In the genomic region with DNA sequence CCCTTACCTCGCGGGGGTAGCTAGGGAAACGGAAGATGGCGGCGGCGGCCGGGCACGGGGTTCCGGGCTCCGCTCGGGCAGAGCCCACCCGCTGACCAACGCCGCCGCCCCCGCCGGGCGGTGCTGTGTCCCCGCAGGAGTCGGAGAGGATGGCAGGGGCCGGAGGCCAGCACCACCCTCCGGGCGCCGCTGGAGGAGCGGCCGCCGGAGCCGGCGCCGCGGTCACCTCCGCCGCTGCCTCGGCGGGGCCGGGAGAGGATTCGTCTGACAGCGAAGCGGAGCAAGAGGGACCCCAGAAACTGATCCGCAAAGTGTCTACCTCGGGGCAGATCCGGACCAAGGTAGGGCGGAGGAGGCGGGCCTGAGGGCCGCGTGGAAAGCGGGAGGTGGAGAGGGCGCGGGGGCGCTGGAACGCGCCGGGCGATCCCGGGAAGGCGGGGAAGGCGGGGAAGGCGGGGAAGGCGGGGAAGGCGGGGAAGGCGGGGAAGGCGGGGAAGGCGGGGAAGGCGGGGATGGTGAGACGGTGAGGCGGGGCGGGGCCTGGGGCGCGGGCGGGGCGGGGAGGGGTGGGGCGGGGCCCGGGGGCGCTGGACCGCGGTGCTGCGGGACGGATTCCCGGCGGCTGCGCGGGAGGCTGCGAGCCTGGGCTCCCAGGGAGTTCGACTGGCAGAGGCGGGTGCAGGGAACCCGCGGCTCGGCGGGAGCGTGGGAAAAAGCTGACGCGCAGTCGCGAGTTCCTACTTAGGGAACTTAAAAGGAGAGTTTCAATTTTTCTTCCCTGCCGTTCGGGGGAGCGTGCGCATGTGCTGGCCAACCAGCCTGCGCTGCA, we compare ENCODE assay signal across 1 cellular context.
A peak's percentile ranks its signal among the peaks of the same experiment; 100 is the strongest.
TF ChIP-seq lines count a peak whose summit lies in the region.

A gene with protein sequence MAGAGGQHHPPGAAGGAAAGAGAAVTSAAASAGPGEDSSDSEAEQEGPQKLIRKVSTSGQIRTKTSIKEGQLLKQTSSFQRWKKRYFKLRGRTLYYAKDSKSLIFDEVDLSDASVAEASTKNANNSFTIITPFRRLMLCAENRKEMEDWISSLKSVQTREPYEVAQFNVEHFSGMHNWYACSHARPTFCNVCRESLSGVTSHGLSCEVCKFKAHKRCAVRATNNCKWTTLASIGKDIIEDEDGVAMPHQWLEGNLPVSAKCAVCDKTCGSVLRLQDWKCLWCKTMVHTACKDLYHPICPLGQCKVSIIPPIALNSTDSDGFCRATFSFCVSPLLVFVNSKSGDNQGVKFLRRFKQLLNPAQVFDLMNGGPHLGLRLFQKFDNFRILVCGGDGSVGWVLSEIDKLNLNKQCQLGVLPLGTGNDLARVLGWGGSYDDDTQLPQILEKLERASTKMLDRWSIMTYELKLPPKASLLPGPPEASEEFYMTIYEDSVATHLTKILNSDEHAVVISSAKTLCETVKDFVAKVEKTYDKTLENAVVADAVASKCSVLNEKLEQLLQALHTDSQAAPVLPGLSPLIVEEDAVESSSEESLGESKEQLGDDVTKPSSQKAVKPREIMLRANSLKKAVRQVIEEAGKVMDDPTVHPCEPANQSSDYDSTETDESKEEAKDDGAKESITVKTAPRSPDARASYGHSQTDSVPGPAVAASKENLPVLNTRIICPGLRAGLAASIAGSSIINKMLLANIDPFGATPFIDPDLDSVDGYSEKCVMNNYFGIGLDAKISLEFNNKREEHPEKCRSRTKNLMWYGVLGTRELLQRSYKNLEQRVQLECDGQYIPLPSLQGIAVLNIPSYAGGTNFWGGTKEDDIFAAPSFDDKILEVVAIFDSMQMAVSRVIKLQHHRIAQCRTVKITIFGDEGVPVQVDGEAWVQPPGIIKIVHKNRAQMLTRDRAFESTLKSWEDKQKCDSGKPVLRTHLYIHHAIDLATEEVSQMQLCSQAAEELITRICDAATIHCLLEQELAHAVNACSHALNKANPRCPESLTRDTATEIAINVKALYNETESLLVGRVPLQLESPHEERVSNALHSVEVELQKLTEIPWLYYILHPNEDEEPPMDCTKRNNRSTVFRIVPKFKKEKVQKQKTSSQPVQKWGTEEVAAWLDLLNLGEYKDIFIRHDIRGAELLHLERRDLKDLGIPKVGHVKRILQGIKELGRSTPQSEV (plus strand): TSS at position 24 of the 829 bp plus-strand sequence. CDS start 126 bp downstream, at position 150.

TF ChIP-seq in HEK293, 187 proteins besides CTCF, POLR2A, EP300 and RAD21 (continued from another document):
- TF ChIP-seq, protein P1, sequence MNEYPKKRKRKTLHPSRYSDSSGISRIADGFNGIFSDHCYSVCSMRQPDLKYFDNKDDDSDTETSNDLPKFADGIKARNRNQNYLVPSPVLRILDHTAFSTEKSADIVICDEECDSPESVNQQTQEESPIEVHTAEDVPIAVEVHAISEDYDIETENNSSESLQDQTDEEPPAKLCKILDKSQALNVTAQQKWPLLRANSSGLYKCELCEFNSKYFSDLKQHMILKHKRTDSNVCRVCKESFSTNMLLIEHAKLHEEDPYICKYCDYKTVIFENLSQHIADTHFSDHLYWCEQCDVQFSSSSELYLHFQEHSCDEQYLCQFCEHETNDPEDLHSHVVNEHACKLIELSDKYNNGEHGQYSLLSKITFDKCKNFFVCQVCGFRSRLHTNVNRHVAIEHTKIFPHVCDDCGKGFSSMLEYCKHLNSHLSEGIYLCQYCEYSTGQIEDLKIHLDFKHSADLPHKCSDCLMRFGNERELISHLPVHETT (tag by site-specific recombination; IDR thresholded peaks at IDR 0.05), result no peak
- TF ChIP-seq, protein P2, sequence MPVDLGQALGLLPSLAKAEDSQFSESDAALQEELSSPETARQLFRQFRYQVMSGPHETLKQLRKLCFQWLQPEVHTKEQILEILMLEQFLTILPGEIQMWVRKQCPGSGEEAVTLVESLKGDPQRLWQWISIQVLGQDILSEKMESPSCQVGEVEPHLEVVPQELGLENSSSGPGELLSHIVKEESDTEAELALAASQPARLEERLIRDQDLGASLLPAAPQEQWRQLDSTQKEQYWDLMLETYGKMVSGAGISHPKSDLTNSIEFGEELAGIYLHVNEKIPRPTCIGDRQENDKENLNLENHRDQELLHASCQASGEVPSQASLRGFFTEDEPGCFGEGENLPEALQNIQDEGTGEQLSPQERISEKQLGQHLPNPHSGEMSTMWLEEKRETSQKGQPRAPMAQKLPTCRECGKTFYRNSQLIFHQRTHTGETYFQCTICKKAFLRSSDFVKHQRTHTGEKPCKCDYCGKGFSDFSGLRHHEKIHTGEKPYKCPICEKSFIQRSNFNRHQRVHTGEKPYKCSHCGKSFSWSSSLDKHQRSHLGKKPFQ (tag by site-specific recombination; IDR thresholded peaks at IDR 0.05), result no peak
- no peak for TF ChIP-seq KLF7 (tag by site-specific recombination; IDR thresholded peaks at IDR 0.05; ENCODE audit: borderline replicate concordance)
- TF ChIP-seq ZNF514 (tag by site-specific recombination; IDR thresholded peaks at IDR 0.05), result no peak
- no peak for TF ChIP-seq TCF7L2 (IDR thresholded peaks at IDR 0.05; ENCODE audit: borderline replicate concordance, low read depth, low read length)
- TF ChIP-seq ZNF596 (tag by site-specific recombination; IDR thresholded peaks at IDR 0.05), result peak; percentile 41; the same call in 1 of the 2 replicates
- TF ChIP-seq ZBTB20 (tag by site-specific recombination; IDR thresholded peaks at IDR 0.05), result peak; percentile 53
- TF ChIP-seq ZNF510 (tag by site-specific recombination; IDR thresholded peaks at IDR 0.05; ENCODE audit: insufficient replicate concordance), result no peak
- no peak for TF ChIP-seq ZNF701 (tag by site-specific recombination; IDR thresholded peaks at IDR 0.05)
- TF ChIP-seq ZNF561 (tag by site-specific recombination; IDR thresholded peaks at IDR 0.05; ENCODE audit: borderline replicate concordance), result peak; percentile 51
- TF ChIP-seq, protein P3, sequence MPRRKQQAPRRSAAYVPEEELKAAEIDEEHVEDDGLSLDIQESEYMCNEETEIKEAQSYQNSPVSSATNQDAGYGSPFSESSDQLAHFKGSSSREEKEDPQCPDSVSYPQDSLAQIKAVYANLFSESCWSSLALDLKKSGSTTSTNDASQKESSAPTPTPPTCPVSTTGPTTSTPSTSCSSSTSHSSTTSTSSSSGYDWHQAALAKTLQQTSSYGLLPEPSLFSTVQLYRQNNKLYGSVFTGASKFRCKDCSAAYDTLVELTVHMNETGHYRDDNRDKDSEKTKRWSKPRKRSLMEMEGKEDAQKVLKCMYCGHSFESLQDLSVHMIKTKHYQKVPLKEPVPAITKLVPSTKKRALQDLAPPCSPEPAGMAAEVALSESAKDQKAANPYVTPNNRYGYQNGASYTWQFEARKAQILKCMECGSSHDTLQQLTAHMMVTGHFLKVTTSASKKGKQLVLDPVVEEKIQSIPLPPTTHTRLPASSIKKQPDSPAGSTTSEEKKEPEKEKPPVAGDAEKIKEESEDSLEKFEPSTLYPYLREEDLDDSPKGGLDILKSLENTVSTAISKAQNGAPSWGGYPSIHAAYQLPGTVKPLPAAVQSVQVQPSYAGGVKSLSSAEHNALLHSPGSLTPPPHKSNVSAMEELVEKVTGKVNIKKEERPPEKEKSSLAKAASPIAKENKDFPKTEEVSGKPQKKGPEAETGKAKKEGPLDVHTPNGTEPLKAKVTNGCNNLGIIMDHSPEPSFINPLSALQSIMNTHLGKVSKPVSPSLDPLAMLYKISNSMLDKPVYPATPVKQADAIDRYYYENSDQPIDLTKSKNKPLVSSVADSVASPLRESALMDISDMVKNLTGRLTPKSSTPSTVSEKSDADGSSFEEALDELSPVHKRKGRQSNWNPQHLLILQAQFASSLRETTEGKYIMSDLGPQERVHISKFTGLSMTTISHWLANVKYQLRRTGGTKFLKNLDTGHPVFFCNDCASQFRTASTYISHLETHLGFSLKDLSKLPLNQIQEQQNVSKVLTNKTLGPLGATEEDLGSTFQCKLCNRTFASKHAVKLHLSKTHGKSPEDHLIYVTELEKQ (tag by site-specific recombination; IDR thresholded peaks at IDR 0.05; ENCODE audit: borderline replicate concordance), result no peak
- TF ChIP-seq HOXC10 (CRISPR knock-in tag; IDR thresholded peaks at IDR 0.05), result no peak
- TF ChIP-seq SP7 (tag by site-specific recombination; IDR thresholded peaks at IDR 0.05), result no peak
- TF ChIP-seq, protein P4, sequence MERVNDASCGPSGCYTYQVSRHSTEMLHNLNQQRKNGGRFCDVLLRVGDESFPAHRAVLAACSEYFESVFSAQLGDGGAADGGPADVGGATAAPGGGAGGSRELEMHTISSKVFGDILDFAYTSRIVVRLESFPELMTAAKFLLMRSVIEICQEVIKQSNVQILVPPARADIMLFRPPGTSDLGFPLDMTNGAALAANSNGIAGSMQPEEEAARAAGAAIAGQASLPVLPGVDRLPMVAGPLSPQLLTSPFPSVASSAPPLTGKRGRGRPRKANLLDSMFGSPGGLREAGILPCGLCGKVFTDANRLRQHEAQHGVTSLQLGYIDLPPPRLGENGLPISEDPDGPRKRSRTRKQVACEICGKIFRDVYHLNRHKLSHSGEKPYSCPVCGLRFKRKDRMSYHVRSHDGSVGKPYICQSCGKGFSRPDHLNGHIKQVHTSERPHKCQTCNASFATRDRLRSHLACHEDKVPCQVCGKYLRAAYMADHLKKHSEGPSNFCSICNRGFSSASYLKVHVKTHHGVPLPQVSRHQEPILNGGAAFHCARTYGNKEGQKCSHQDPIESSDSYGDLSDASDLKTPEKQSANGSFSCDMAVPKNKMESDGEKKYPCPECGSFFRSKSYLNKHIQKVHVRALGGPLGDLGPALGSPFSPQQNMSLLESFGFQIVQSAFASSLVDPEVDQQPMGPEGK (tag by site-specific recombination; IDR thresholded peaks at IDR 0.05), result peak; percentile 26
- TF ChIP-seq ZNF146 (tag by site-specific recombination; IDR thresholded peaks at IDR 0.05), result no peak
- TF ChIP-seq ZNF350 (tag by site-specific recombination; IDR thresholded peaks at IDR 0.05), result no peak
- no peak for TF ChIP-seq ZNF221 (tag by site-specific recombination; IDR thresholded peaks at IDR 0.05; ENCODE audit: borderline replicate concordance)
- peak; percentile 99 for TF ChIP-seq ZBTB8A (tag by site-specific recombination; IDR thresholded peaks at IDR 0.05)
- TF ChIP-seq WT1 (tag by site-specific recombination; IDR thresholded peaks at IDR 0.05), result no peak
- peak; percentile 67; the same call in 1 of the 2 replicates for TF ChIP-seq KLF8 (tag by site-specific recombination; IDR thresholded peaks at IDR 0.05)
- TF ChIP-seq ZBTB48 (tag by site-specific recombination; IDR thresholded peaks at IDR 0.05), result no peak; the same call in none of the 2 replicates
- no peak for TF ChIP-seq GLI4 (tag by site-specific recombination; IDR thresholded peaks at IDR 0.05)
- TF ChIP-seq KLF1 (tag by site-specific recombination; IDR thresholded peaks at IDR 0.05), result no peak
